ENCODE assay signal across 39 cellular contexts in genomic region chr2:217723981-217724380, GRCh38.
"Had no signal": no experiment of that assay in that cellular context is flagged by ENCODE, and none has a peak within 500 bp of the region (broad histone marks: within the 10 kb centered on the region; RNA-seq: fewer than 3 reads in every experiment).

No MANE protein-coding gene starts in this region.

- H3K27ac Mint-ChIP-seq: activated B cell treated with CpG ODN at 0.5 μM for 24 hours; activated CD8-positive, alpha-beta memory T cell treated with anti-CD3 and anti-CD28 coated beads, Interleukin-2, amount 10 ng/mL, durations not matched to agents 7 days and 5 days; activated CD8-positive, alpha-beta T cell treated with anti-CD3 and anti-CD28 coated beads for 36 hours; activated naive CD4-positive, alpha-beta T cell treated with anti-CD3 and anti-CD28 coated beads for 36 hours; activated naive CD4-positive, alpha-beta T cell treated with anti-CD3 and anti-CD28 coated beads, Interleukin-2, amount 50 U/mL, for 24 hours; activated naive CD8-positive, alpha-beta T cell treated with anti-CD3 and anti-CD28 coated beads for 36 hours; activated naive CD8-positive, alpha-beta T cell treated with anti-CD3 and anti-CD28 coated beads, Interleukin-2, amount 50 U/mL, for 24 hours; activated T-helper 1 cell treated with anti-CD3 and anti-CD28 coated beads, Interleukin-12 subunit alpha, Interleukin-12 subunit beta, Interleukin-2, Interleukin-4 antibody, amounts not matched to agents 30 ng/mL and 10 ng/mL and 1 ng/mL, durations not matched to agents 14 hours and 24 hours and 36 hours; activated T-helper 2 cell treated with anti-CD3 and anti-CD28 coated beads, Interferon-gamma antibody, Interleukin-2, Interleukin-4, amounts not matched to agents 10 μg/mL and 5 μg/mL and 100 μg/mL, durations not matched to agents 14 hours and 24 hours and 36 hours; effector memory CD8-positive, alpha-beta T cell; T-helper 17 cell; T-helper 2 cell treated with Interferon-gamma antibody and Interleukin-4, amounts not matched to agents 5 μg/mL and 100 μg/mL, for 36 hours had no signal

- H3K4me3 Mint-ChIP-seq: activated B cell treated with CpG ODN at 0.5 μM for 24 hours; activated CD8-positive, alpha-beta memory T cell treated with anti-CD3 and anti-CD28 coated beads, Interleukin-2, amount 10 ng/mL, durations not matched to agents 7 days and 5 days; activated CD8-positive, alpha-beta T cell treated with anti-CD3 and anti-CD28 coated beads for 36 hours; activated naive CD4-positive, alpha-beta T cell treated with anti-CD3 and anti-CD28 coated beads for 36 hours; activated naive CD4-positive, alpha-beta T cell treated with anti-CD3 and anti-CD28 coated beads, Interleukin-2, amount 50 U/mL, for 24 hours; activated naive CD8-positive, alpha-beta T cell treated with anti-CD3 and anti-CD28 coated beads for 36 hours; activated naive CD8-positive, alpha-beta T cell treated with anti-CD3 and anti-CD28 coated beads, Interleukin-2, amount 50 U/mL, for 24 hours; activated T-helper 1 cell treated with anti-CD3 and anti-CD28 coated beads, Interleukin-12 subunit alpha, Interleukin-12 subunit beta, Interleukin-2, Interleukin-4 antibody, amounts not matched to agents 30 ng/mL and 10 ng/mL and 1 ng/mL, durations not matched to agents 14 hours and 24 hours and 36 hours; brain; central memory CD8-positive, alpha-beta T cell; effector memory CD8-positive, alpha-beta T cell; T-helper 17 cell; T-helper 2 cell treated with Interferon-gamma antibody and Interleukin-4, amounts not matched to agents 5 μg/mL and 100 μg/mL, for 36 hours had no signal

- H3K27me3 Mint-ChIP-seq: activated CD8-positive, alpha-beta memory T cell treated with anti-CD3 and anti-CD28 coated beads, Interleukin-2, amount 10 ng/mL, durations not matched to agents 7 days and 5 days; activated CD8-positive, alpha-beta T cell treated with anti-CD3 and anti-CD28 coated beads for 36 hours; activated naive CD4-positive, alpha-beta T cell treated with anti-CD3 and anti-CD28 coated beads, Interleukin-2, amount 50 U/mL, for 24 hours; activated naive CD8-positive, alpha-beta T cell treated with anti-CD3 and anti-CD28 coated beads for 36 hours; activated naive CD8-positive, alpha-beta T cell treated with anti-CD3 and anti-CD28 coated beads, Interleukin-2, amount 50 U/mL, for 24 hours; central memory CD8-positive, alpha-beta T cell had no signal

- H3K4me3 ChIP-seq: adrenal gland, breast epithelium, cardiac muscle cell, esophagus muscularis mucosa, gastrocnemius medialis, heart left ventricle had no signal

- H3K9me3 ChIP-seq: adrenal gland, breast epithelium, esophagus muscularis mucosa, gastrocnemius medialis had no signal

- H3K27me3 ChIP-seq: adrenal gland, breast epithelium, cardiac muscle cell, esophagus muscularis mucosa, gastrocnemius medialis, heart left ventricle had no signal

- DNase-seq: activated B cell treated with CpG ODN at 0.5 μM for 24 hours; activated CD4-positive, alpha-beta T cell treated with anti-CD3 and anti-CD28 coated beads for 48 hours; activated CD4-positive, alpha-beta T cell treated with anti-CD3 and anti-CD28 coated beads, Interleukin-2, amount 50 U/mL, for 1 hour; activated CD4-positive, alpha-beta T cell treated with anti-CD3 and anti-CD28 coated beads, Interleukin-2, amount 50 U/mL, for 48 hours; activated CD8-positive, alpha-beta memory T cell treated with anti-CD3 and anti-CD28 coated beads, Interleukin-2, amount 10 ng/mL, durations not matched to agents 7 days and 5 days; activated CD8-positive, alpha-beta memory T cell treated with anti-CD3 and anti-CD28 coated beads, Interleukin-2, amount 50 U/mL, for 4 hours; activated CD8-positive, alpha-beta T cell treated with anti-CD3 and anti-CD28 coated beads for 36 hours; activated effector memory CD4-positive, alpha-beta T cell treated with anti-CD3 and anti-CD28 coated beads, Interleukin-2, amount 50 U/mL, for 16 hours; activated naive CD4-positive, alpha-beta T cell treated with anti-CD3 and anti-CD28 coated beads for 36 hours; activated naive CD8-positive, alpha-beta T cell treated with anti-CD3 and anti-CD28 coated beads for 36 hours; activated naive CD8-positive, alpha-beta T cell treated with anti-CD3 and anti-CD28 coated beads, Interleukin-2, amount 50 U/mL, for 24 hours; activated T-cell treated with anti-CD3 and anti-CD28 coated beads, Interleukin-2, amount 50 U/mL, for 1 hour; activated T-cell treated with anti-CD3 and anti-CD28 coated beads, Interleukin-2, amount 50 U/mL, for 48 hours; adrenal gland; amygdala; aorta; cortex of kidney; dermis blood vessel endothelial cell; effector CD4-positive, alpha-beta T cell; effector memory CD8-positive, alpha-beta T cell; erythroblast; foreskin keratinocyte; gastrocnemius medialis; glutamatergic neuron; heart left ventricle; T-helper 1 cell; T-helper 17 cell; T1000; WERI-Rb-1 had no signal

- H3K4me1 ChIP-seq: breast epithelium, foreskin keratinocyte had no signal

- H3K36me3 Mint-ChIP-seq: activated CD8-positive, alpha-beta memory T cell treated with anti-CD3 and anti-CD28 coated beads, Interleukin-2, amount 10 ng/mL, durations not matched to agents 7 days and 5 days; activated naive CD4-positive, alpha-beta T cell treated with anti-CD3 and anti-CD28 coated beads, Interleukin-2, amount 50 U/mL, for 24 hours; activated naive CD8-positive, alpha-beta T cell treated with anti-CD3 and anti-CD28 coated beads for 36 hours; brain had no signal

- H3K27ac ChIP-seq: adrenal gland, breast epithelium, cardiac muscle cell, esophagus muscularis mucosa, foreskin keratinocyte, gastrocnemius medialis, WERI-Rb-1 had no signal

- H3K36me3 ChIP-seq: breast epithelium, cardiac muscle cell, gastrocnemius medialis, heart left ventricle, WERI-Rb-1 had no signal

- H3K4me1 Mint-ChIP-seq: activated B cell treated with CpG ODN at 0.5 μM for 24 hours; activated CD8-positive, alpha-beta memory T cell treated with anti-CD3 and anti-CD28 coated beads, Interleukin-2, amount 10 ng/mL, durations not matched to agents 7 days and 5 days; activated naive CD4-positive, alpha-beta T cell treated with anti-CD3 and anti-CD28 coated beads, Interleukin-2, amount 50 U/mL, for 24 hours; activated naive CD8-positive, alpha-beta T cell treated with anti-CD3 and anti-CD28 coated beads for 36 hours; activated naive CD8-positive, alpha-beta T cell treated with anti-CD3 and anti-CD28 coated beads, Interleukin-2, amount 50 U/mL, for 24 hours; central memory CD8-positive, alpha-beta T cell; T-helper 17 cell had no signal

- ATAC-seq: activated CD4-positive, CD25-positive, alpha-beta regulatory T cell treated with anti-CD3 and anti-CD28 coated beads, Interleukin-2, amount 50 U/mL, for 24 hours; activated CD8-positive, alpha-beta memory T cell treated with anti-CD3 and anti-CD28 coated beads, Interleukin-2, amount 10 ng/mL, durations not matched to agents 7 days and 5 days; activated CD8-positive, alpha-beta T cell treated with anti-CD3 and anti-CD28 coated beads for 36 hours; activated naive CD8-positive, alpha-beta T cell treated with anti-CD3 and anti-CD28 coated beads, Interleukin-2, amount 50 U/mL, for 24 hours; effector memory CD8-positive, alpha-beta T cell; foreskin keratinocyte; gastrocnemius medialis; T-helper 17 cell had no signal

- H3K9me3 Mint-ChIP-seq: activated CD8-positive, alpha-beta T cell treated with anti-CD3 and anti-CD28 coated beads for 36 hours; activated naive CD4-positive, alpha-beta T cell treated with anti-CD3 and anti-CD28 coated beads for 36 hours; activated naive CD4-positive, alpha-beta T cell treated with anti-CD3 and anti-CD28 coated beads, Interleukin-2, amount 50 U/mL, for 24 hours; activated naive CD8-positive, alpha-beta T cell treated with anti-CD3 and anti-CD28 coated beads for 36 hours; activated naive CD8-positive, alpha-beta T cell treated with anti-CD3 and anti-CD28 coated beads, Interleukin-2, amount 50 U/mL, for 24 hours; activated T-helper 1 cell treated with anti-CD3 and anti-CD28 coated beads, Interleukin-12 subunit alpha, Interleukin-12 subunit beta, Interleukin-2, Interleukin-4 antibody, amounts not matched to agents 30 ng/mL and 10 ng/mL and 1 ng/mL, durations not matched to agents 14 hours and 24 hours and 36 hours; activated T-helper 2 cell treated with anti-CD3 and anti-CD28 coated beads, Interferon-gamma antibody, Interleukin-2, Interleukin-4, amounts not matched to agents 10 μg/mL and 5 μg/mL and 100 μg/mL, durations not matched to agents 14 hours and 24 hours and 36 hours; central memory CD8-positive, alpha-beta T cell; effector memory CD8-positive, alpha-beta T cell; T-helper 2 cell treated with Interferon-gamma antibody and Interleukin-4, amounts not matched to agents 5 μg/mL and 100 μg/mL, for 36 hours had no signal
